15 cellular contexts compared by ENCODE assay signal in genomic region chr14:32800320-32800719, GRCh38.
A peak's percentile ranks its signal among the peaks of the same experiment; 100 is the strongest.
DNase-seq lines count a peak whose midpoint lies in the region; ATAC-seq, FAIRE-seq and TF ChIP-seq lines count a peak whose summit lies in the region.
"Had no signal": no experiment of that assay in that cellular context is flagged by ENCODE, and none has a peak within 500 bp of the region (broad histone marks: within the 10 kb centered on the region; RNA-seq: fewer than 3 reads in every experiment).

No MANE protein-coding gene starts in this region.

- CTCF ChIA-PET in IMR-90 (lab: Yijun Ruan, JAX), result no interaction called here

- H3K27ac ChIP-seq in IMR-90 (ENCODE audit: insufficient read depth, low read length), result no peak overlapping the region
- H3K27ac ChIP-seq in gastrocnemius medialis, result no peak overlapping the region

- H3K4me3 ChIP-seq in IMR-90 (ENCODE audit: insufficient read depth, low read depth, low read length), result no peak overlapping the region
- H3K4me3 ChIP-seq in bronchial epithelial cell (ENCODE audit: low read depth, low read length), result no peak overlapping the region
- H3K4me3 ChIP-seq in gastrocnemius medialis, result no peak overlapping the region

- no peak overlapping the region for H2BK120ac ChIP-seq in IMR-90 (ENCODE audit: low read depth, low read length)

- no peak overlapping the region for H2BK20ac ChIP-seq in IMR-90 (ENCODE audit: low read depth, low read length)

- H3K9me1 ChIP-seq in IMR-90 (ENCODE audit: insufficient read depth, low read length), result no peaks in the 10 kb centered on the region

- H3K18ac ChIP-seq in IMR-90 (ENCODE audit: low read depth, low read length), result no peak overlapping the region

- no peaks in the 10 kb centered on the region for H4K20me1 ChIP-seq in IMR-90 (ENCODE audit: insufficient read depth, low read length)

- no peak overlapping the region for H3K56ac ChIP-seq in IMR-90 (ENCODE audit: extremely low read depth, insufficient read depth, low read length)

- TF ChIP-seq POLR2A in H54 (IDR thresholded peaks at IDR 0.05; ENCODE audit: low read depth, low read length) (no peak), IMR-90 (IDR thresholded peaks at IDR 0.05; ENCODE audit: low read depth, low read length) (no peak), gastrocnemius medialis (IDR thresholded peaks at IDR 0.05) (no peak)

- peak; percentile 30 for FAIRE-seq in H54 (lab: Jason Lieb, UNC)
- no peak for FAIRE-seq in bronchial epithelial cell (lab: Jason Lieb, UNC)
- FAIRE-seq: GM12892 had no signal

- WGBS in IMR-90 (ENCODE audit: extremely low coverage in 2 of 2, insufficient read length in 1 of 2), 2 experiments, result no CpG with 5 or more reads among the region's 1 CpG

- no peak overlapping the region for H4K91ac ChIP-seq in IMR-90 (ENCODE audit: insufficient read depth, low read depth, low read length)

- H3K27me3 ChIP-seq in IMR-90 (ENCODE audit: control insufficient read depth, insufficient read depth, low read length) (no peaks in the 10 kb centered on the region), bronchial epithelial cell (ENCODE audit: control insufficient read depth, insufficient read depth, low read length) (no peaks in the 10 kb centered on the region), gastrocnemius medialis (no peaks in the 10 kb centered on the region)

- H3K14ac ChIP-seq in IMR-90 (replicated peaks; ENCODE audit: low read depth, low read length), result no peak overlapping the region

- no peak for DNase-seq in H54 (ENCODE audit: insufficient read length, low spot score)
- DNase-seq in IMR-90, result no peak
- DNase-seq in bronchial epithelial cell (ENCODE audit: low read depth), result peak; percentile 52
- DNase-seq in activated CD8-positive, alpha-beta memory T cell treated with anti-CD3 and anti-CD28 coated beads, Interleukin-2, amount 50 U/mL, for 4 hours, result no peak
- DNase-seq in NCI-H82 (lab: John Stamatoyannopoulos, UW), result no peak
- no peak for DNase-seq in gastrocnemius medialis
- DNase-seq: C1 segment of cervical spinal cord; Caco-2; CD4-positive, alpha-beta memory T cell; DMS153; DND-41; GOT3; H7; HCEC 1CT had no signal

- no peak overlapping the region for H3K9ac ChIP-seq in IMR-90 (ENCODE audit: low read depth, low read length)

- POLR2A ChIA-PET in IMR-90 (lab: Charles Lee; ENCODE audit: unreplicated experiment), result no interaction called here

- no peak overlapping the region for H2AK9ac ChIP-seq in IMR-90 (replicated peaks; ENCODE audit: low read depth, low read length, poor library complexity)

- H3K4ac ChIP-seq in IMR-90 (ENCODE audit: low read depth, low read length), result no peak overlapping the region

- TF ChIP-seq RAD21 in IMR-90 (IDR thresholded peaks at IDR 0.05; ENCODE audit: low read length), result no peak

- no peak overlapping the region for H3K23ac ChIP-seq in IMR-90 (ENCODE audit: low read depth, low read length)

- in situ Hi-C loops in IMR-90 (cut with MboI; ENCODE audit: low sequenced_read_pairs) (no loop called here), gastrocnemius medialis (cut with MboI; ENCODE audit: low sequenced_read_pairs in 4 of 4) (no loop called here)

- no peak overlapping the region for H4K8ac ChIP-seq in IMR-90 (ENCODE audit: low read depth in 2 of 2, low read length in 2 of 2)

- H4K5ac ChIP-seq in IMR-90 (ENCODE audit: low read depth, low read length), result no peak overlapping the region

- TF ChIP-seq CTCF in IMR-90 (conservative IDR thresholded peaks at IDR 0.05; ENCODE audit: low read depth, low read length) (no peak), bronchial epithelial cell (IDR thresholded peaks at IDR 0.05; ENCODE audit: insufficient read depth, low read length, severe bottlenecking) (no peak), gastrocnemius medialis (IDR thresholded peaks at IDR 0.05 in 4 of 5, conservative IDR thresholded peaks at IDR 0.05 in 1 of 5) (no peak)

- dilution Hi-C loops in IMR-90 (cut with HindIII; ENCODE audit: low sequenced_read_pairs, unreplicated experiment), result no loop called here

- H3K4me1 ChIP-seq in IMR-90 (ENCODE audit: control insufficient read depth, insufficient read depth, low read length) (no peaks in the 10 kb centered on the region), gastrocnemius medialis (no peaks in the 10 kb centered on the region)
- H3K4me1 ChIP-seq: Caco-2 had no signal

- ATAC-seq in IMR-90 (ENCODE audit: low read depth) (no peak), gastrocnemius medialis (no peak)

- no TSS peak for BruUV-seq in IMR-90 (replicated peaks; lab: Mats Ljungman, UMichigan)

- H3K36me3 ChIP-seq in IMR-90 (ENCODE audit: control insufficient read depth, insufficient read depth, low read length) (no peaks in the 10 kb centered on the region), bronchial epithelial cell (ENCODE audit: control insufficient read depth, insufficient read depth, low read length) (no peaks in the 10 kb centered on the region), gastrocnemius medialis (peaks cover 0 to 4% of the 10 kb centered on the region in 2 donors)

- H2AK5ac ChIP-seq in IMR-90 (ENCODE audit: low read depth, low read length), result no peak overlapping the region

- H2BK15ac ChIP-seq in IMR-90 (ENCODE audit: low read depth, low read length), result no peak overlapping the region

- H3K9me3 ChIP-seq in IMR-90 (ENCODE audit: control insufficient read depth, insufficient read depth, low read length), result no peaks in the 10 kb centered on the region; the same call in 1 of the 2 replicates
- H3K9me3 ChIP-seq in gastrocnemius medialis, result peaks cover 0 to 3% (median 0%) of the 10 kb centered on the region in 3 donors

- H2AFZ ChIP-seq in IMR-90 (replicated peaks; ENCODE audit: low read length, poor library complexity), result no peak overlapping the region

- no peak overlapping the region for H3K4me2 ChIP-seq in IMR-90 (ENCODE audit: low read depth, low read length)

- intact Hi-C loops in IMR-90 (cut with micrococcal nuclease) (no loop called here), gastrocnemius medialis (cut with DNase I; ENCODE audit: low total_unique reads) (no loop called here)

- H2BK5ac ChIP-seq in IMR-90 (ENCODE audit: low read depth, low read length, poor library complexity, severe bottlenecking), result no peak overlapping the region

- H3K79me1 ChIP-seq in IMR-90 (ENCODE audit: low read depth in 1 of 2, low read length in 2 of 2), result no peaks in the 10 kb centered on the region

TF ChIP-seq in IMR-90, 13 proteins besides CTCF, POLR2A, EP300 and RAD21:
- TF ChIP-seq CEBPB (IDR thresholded peaks at IDR 0.05; ENCODE audit: low read depth, low read length) (peak; percentile 33; the same call in 1 of the 2 replicates), MXI1 (IDR thresholded peaks at IDR 0.05; ENCODE audit: borderline replicate concordance, low read depth, low read length) (no peak), MAFK (IDR thresholded peaks at IDR 0.05; ENCODE audit: low read depth, low read length) (no peak), RCOR1 (IDR thresholded peaks at IDR 0.05; ENCODE audit: insufficient replicate concordance, low read length) (no peak)
